ENCODE assay signal across 1 cellular context in genomic region chr19:48634036-48634342, GRCh38.
TF ChIP-seq lines count a peak whose summit lies in the region.

No MANE protein-coding gene starts in this region.

TF ChIP-seq in WTC11, 78 proteins besides CTCF, POLR2A, EP300 and RAD21 (continued from another document):
- TF ChIP-seq ERG (CRISPR knock-in tag; IDR thresholded peaks at IDR 0.05) (no peak), FOXP1 (CRISPR knock-in tag; IDR thresholded peaks at IDR 0.05; ENCODE audit: borderline replicate concordance) (no peak)
- TF ChIP-seq, protein P1, sequence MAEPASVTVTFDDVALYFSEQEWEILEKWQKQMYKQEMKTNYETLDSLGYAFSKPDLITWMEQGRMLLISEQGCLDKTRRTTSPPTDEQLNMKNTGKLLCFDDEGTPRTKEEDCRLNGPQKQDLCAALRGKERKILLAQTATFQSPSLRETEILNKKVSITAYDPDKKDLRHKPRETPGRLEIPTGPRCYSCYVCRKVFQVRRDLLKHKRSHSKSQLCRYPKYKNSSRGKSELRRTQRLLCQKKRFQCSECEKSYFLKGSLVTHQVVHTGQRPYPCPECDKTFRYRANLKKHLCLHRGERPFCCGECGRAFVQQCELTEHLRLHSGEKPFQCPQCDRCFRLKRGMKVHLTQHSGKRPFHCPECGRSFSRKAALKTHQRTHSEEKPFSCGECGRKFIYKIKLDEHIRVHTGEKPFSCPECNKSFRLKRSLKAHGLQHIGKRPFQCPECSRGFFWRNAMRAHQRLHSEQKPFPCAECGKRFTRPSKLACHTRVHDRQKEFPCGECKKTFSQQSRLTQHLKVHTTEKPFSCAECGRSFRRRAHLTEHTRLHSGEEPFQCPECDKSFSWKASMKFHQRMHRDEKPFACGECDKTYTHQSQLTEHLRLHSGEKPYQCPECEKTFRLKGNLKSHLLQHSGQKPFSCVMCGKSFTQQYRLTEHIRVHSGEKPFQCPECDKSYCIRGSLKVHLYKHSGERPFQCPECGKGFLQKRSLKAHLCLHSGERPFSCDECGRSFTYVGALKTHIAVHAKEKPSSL (CRISPR knock-in tag; conservative IDR thresholded peaks at IDR 0.05), result no peak
